In genomic region chr12:110256780-110257431, GRCh38 we compare ENCODE assay signal across 12 cellular contexts. TPM values are rescaled to one million over a fixed set of nuclear protein-coding genes. Genes with fewer than 3 reads are reported as not detected.
DNase-seq lines count a peak whose midpoint lies in the region; ATAC-seq, FAIRE-seq and TF ChIP-seq lines count a peak whose summit lies in the region.
"Had no signal": no experiment of that assay in that cellular context is flagged by ENCODE, and none has a peak within 500 bp of the region (broad histone marks: within the 10 kb centered on the region; RNA-seq: fewer than 3 reads in every experiment).

No MANE protein-coding gene starts in this region.

- TF ChIP-seq CTCF in A549 (IDR thresholded peaks at IDR 0.05), result no peak
- no peak for TF ChIP-seq CTCF in cardiac muscle cell (IDR thresholded peaks at IDR 0.05; ENCODE audit: low read depth, low read length)
- TF ChIP-seq CTCF in neutrophil (IDR thresholded peaks at IDR 0.05), result no peak

- FAIRE-seq in A549 (lab: Jason Lieb, UNC), result no peak

- H3K9me3 ChIP-seq in A549 (no peaks in the 10 kb centered on the region), cardiac muscle cell (ENCODE audit: low read depth) (no peaks in the 10 kb centered on the region), neutrophil (no peaks in the 10 kb centered on the region)

- DNase-seq in A549 (ENCODE audit: low read depth in 1 of 2, low spot score in 1 of 2) (peak in 1 of 2 experiments; percentile 44), RPMI8226 (peak; percentile 32), cardiac muscle cell (ENCODE audit: low read depth in 1 of 2, low spot score in 1 of 2) (peak in 1 of 2 donors; percentile 64), NCI-H524 (lab: John Stamatoyannopoulos, UW) (no peak), HK-2 (ENCODE audit: unreplicated experiment) (no peak)
- DNase-seq: foreskin melanocyte; NCI-H526 treated with DMSO at 0.1 percent for 48 hours; stimulated activated CD4-positive, alpha-beta T cell treated with anti-CD3 and anti-CD28 coated beads, Interleukin-2, amount 100 ng/mL, for 24 hours; T-helper 2 cell had no signal

- H3K4me1 ChIP-seq in A549 (peaks cover 32% of the 10 kb centered on the region), cardiac muscle cell (ENCODE audit: low read depth) (peaks cover 30% of the 10 kb centered on the region), neutrophil (ENCODE audit: control insufficient read depth in 1 of 2, insufficient read depth in 1 of 2, low read depth in 1 of 2, low read length in 1 of 2) (peaks cover 14 to 22% of the 10 kb centered on the region in 2 experiments)

- H3K4me2 ChIP-seq in A549, result no peak overlapping the region

- H3K4me3 ChIP-seq in A549, result no peak overlapping the region
- no peak overlapping the region for H3K4me3 ChIP-seq in cardiac muscle cell
- H3K4me3 ChIP-seq in neutrophil (ENCODE audit: low read depth in 1 of 2, low read length in 1 of 2), result peak overlapping the region; percentile 30 to 39

- peak overlapping the region; percentile 36 to 97 for H3K27ac ChIP-seq in A549
- peak overlapping the region; percentile 11 for H3K27ac ChIP-seq in cardiac muscle cell
- H3K27ac ChIP-seq in neutrophil, result peak overlapping the region; percentile 78

- CTCF ChIA-PET in A549 (lab: Yijun Ruan, JAX), result interaction anchor here (1.0 to 1.4 kb wide), 4 partner anchors 8 to 157 kb away, joined by 3 to 5 read pairs (median 3); no protein-coding TSS in a partner anchor

- POLR2A ChIA-PET in A549 (lab: Yijun Ruan, JAX), result interaction anchor here (0.8 to 1.2 kb wide), 2 partner anchors 9 to 24 kb away, joined by 3 to 4 read pairs; partner anchors contain the start of gene ATP2A2

- no peak for TF ChIP-seq RAD21 in A549 (conservative IDR thresholded peaks at IDR 0.05 in 1 of 2, IDR thresholded peaks at IDR 0.05 in 1 of 2)

- TF ChIP-seq EP300 in A549 (IDR thresholded peaks at IDR 0.05), result no peak

- WGBS in A549 (ENCODE audit: missing lambda C conversion rate), result 72% methylated on average over 12 of the region's 12 CpGs

- peak in 1 of 2 experiments; percentile 32; a peak in 3 of 6 replicates for ATAC-seq in A549
- no peak for ATAC-seq in GM18517 (IDR thresholded peaks at IDR 0.05; ENCODE audit: unreplicated experiment)
- ATAC-seq in HG02642 (IDR thresholded peaks at IDR 0.05; ENCODE audit: poor library complexity, unreplicated experiment), result no peak

- H3K27me3 ChIP-seq in cardiac muscle cell, result no peaks in the 10 kb centered on the region
- peaks cover 44% of the 10 kb centered on the region for H3K27me3 ChIP-seq in neutrophil

- H3K36me3 ChIP-seq in cardiac muscle cell, result no peaks in the 10 kb centered on the region
- no peaks in the 10 kb centered on the region for H3K36me3 ChIP-seq in neutrophil

- no peak for TF ChIP-seq POLR2A in A549 (IDR thresholded peaks at IDR 0.05; ENCODE audit: low read length)

TF ChIP-seq in A549, 52 proteins besides CTCF, POLR2A, EP300 and RAD21 (continues in another document):
- TF ChIP-seq KDM5A (IDR thresholded peaks at IDR 0.05) (no peak), E2F6 (IDR thresholded peaks at IDR 0.05; ENCODE audit: borderline replicate concordance, low read depth) (no peak), NR3C1 (IDR thresholded peaks at IDR 0.05) (no peak), HOXA7 (CRISPR knock-in tag; IDR thresholded peaks at IDR 0.05) (no peak), RARB (CRISPR knock-in tag; IDR thresholded peaks at IDR 0.05) (no peak), SMC3 (IDR thresholded peaks at IDR 0.05) (no peak), HMGXB4 (CRISPR knock-in tag; IDR thresholded peaks at IDR 0.05; ENCODE audit: borderline replicate concordance) (no peak), MYC (IDR thresholded peaks at IDR 0.05; ENCODE audit: borderline replicate concordance, low read length) (no peak), FOSB (CRISPR knock-in tag; IDR thresholded peaks at IDR 0.05) (no peak), FOSL2 (IDR thresholded peaks at IDR 0.05) (no peak), FOSL2 (CRISPR knock-in tag; IDR thresholded peaks at IDR 0.05) (no peak), PHF8 (IDR thresholded peaks at IDR 0.05; ENCODE audit: borderline replicate concordance, low read depth) (no peak), BCL3 (IDR thresholded peaks at IDR 0.05) (no peak), EHMT2 (IDR thresholded peaks at IDR 0.05; ENCODE audit: low read depth) (no peak), GATA3 (IDR thresholded peaks at IDR 0.05; ENCODE audit: borderline replicate concordance) (no peak), RCOR1 (IDR thresholded peaks at IDR 0.05; ENCODE audit: low read depth, low read length) (no peak), CHD2 (IDR thresholded peaks at IDR 0.05; ENCODE audit: low read length, partially characterized antibody) (no peak)
- TF ChIP-seq, protein P1, sequence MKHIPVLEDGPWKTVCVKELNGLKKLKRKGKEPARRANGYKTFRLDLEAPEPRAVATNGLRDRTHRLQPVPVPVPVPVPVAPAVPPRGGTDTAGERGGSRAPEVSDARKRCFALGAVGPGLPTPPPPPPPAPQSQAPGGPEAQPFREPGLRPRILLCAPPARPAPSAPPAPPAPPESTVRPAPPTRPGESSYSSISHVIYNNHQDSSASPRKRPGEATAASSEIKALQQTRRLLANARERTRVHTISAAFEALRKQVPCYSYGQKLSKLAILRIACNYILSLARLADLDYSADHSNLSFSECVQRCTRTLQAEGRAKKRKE (CRISPR knock-in tag; IDR thresholded peaks at IDR 0.05; ENCODE audit: low read depth), result no peak
- TF ChIP-seq, protein P2, sequence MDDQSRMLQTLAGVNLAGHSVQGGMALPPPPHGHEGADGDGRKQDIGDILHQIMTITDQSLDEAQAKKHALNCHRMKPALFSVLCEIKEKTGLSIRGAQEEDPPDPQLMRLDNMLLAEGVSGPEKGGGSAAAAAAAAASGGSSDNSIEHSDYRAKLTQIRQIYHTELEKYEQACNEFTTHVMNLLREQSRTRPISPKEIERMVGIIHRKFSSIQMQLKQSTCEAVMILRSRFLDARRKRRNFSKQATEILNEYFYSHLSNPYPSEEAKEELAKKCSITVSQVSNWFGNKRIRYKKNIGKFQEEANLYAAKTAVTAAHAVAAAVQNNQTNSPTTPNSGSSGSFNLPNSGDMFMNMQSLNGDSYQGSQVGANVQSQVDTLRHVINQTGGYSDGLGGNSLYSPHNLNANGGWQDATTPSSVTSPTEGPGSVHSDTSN (IDR thresholded peaks at IDR 0.05), result no peak

RNA-seq across cellular contexts. Expression of gene ATP2A2, which starts 24.1 kb away (rescaled TPM):
- polyA plus RNA-seq in A549 (2011; rRNA removed), result 415 and 431 TPM in 2 replicates
- polyA plus RNA-seq in A549 (2012; cell fraction: cytosol; rRNA removed), result 264 and 317 TPM in 2 replicates
- 658 and 717 TPM in 2 replicates for polyA plus RNA-seq in A549 (2012; cell fraction: nucleus; rRNA removed)
- 328 to 356 TPM (median 342 TPM) in 3 replicates for polyA plus RNA-seq in A549 (2017; fragmentation: RNase III; extraction: RNeasy Plus Mini Kit Qiagen cat#74134 plus additional on column Dnase treatment)
- 375 and 407 TPM in 2 replicates for polyA minus RNA-seq in A549 (2011; rRNA and poly(A)+ RNA removed)
- 297 and 328 TPM in 2 replicates for total RNA-seq in cardiac muscle cell
- polyA plus RNA-seq in cardiac muscle cell, result 300 and 400 TPM in 2 replicates

Comparison
In these comparisons a context has a peak if more than half of its experiments do, and no peak if none do; other contexts are left out.
1. H3K27ac ChIP-seq: peak in every context shown above with its lines; median percentile 78 in neutrophil; 66 in A549; 11 in cardiac muscle cell.
2. H3K4me3 ChIP-seq: peak in neutrophil (2 of 2); none in A549 (single experiment) and cardiac muscle cell (single experiment).